In the genomic region with DNA sequence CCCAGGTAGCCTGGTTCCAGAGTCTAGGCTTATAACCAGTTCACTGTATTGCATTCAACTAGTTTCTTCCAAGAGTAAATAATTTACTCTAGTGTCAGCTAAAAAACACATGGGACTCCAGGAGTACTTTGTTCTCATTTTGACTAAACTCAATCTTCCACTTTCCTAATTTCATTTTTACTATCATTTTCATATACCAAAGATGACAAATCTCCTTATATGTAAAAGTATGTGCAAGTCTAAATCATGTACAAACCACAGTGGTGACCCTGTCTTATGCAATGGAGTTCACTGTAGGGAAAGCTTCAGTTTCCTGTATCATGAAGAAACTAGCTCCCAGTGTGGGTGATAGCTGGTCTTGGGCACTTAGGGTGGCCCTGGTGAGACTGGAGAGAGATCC, we compare ENCODE assay signal across 13 cellular contexts.
DNase-seq lines count a peak whose midpoint lies in the region; ATAC-seq and TF ChIP-seq lines count a peak whose summit lies in the region.
"Had no signal": no experiment of that assay in that cellular context is flagged by ENCODE, and none has a peak within 500 bp of the region (broad histone marks: within the 10 kb centered on the region; RNA-seq: fewer than 3 reads in every experiment).

No MANE protein-coding gene starts in this region.

- H3K27ac ChIP-seq in ascending aorta: no peak overlapping the region
- H3K27ac ChIP-seq: neutrophil had no signal

- intact Hi-C loops in ascending aorta (cut with DNase I): no loop called here

- peak; percentile 15 for DNase-seq in GM12864 (ENCODE audit: low read depth)
- DNase-seq in HEK293T (ENCODE audit: extremely low spot score): no peak
- no peak for DNase-seq in anterior cingulate cortex (lab: John Stamatoyannopoulos, UW)
- DNase-seq in central memory CD4-positive, alpha-beta T cell: no peak
- DNase-seq in ascending aorta (ENCODE audit: low spot score in 2 of 2): no peak
- DNase-seq: foreskin fibroblast; NCI-H446; stimulated activated naive B cell treated with anti-CD40 and anti-IgM and Interleukin-4, amounts not matched to agents 10 μg/mL and 1 μg/mL and 100 μg/mL, for 72 hours had no signal

- CTCF ChIA-PET in HEK293T (lab: Yijun Ruan, JAX): interaction anchor here (0.7 kb wide), 1 partner anchor 11 kb away, joined by 3 read pairs; no protein-coding TSS in a partner anchor

- POLR2A ChIA-PET in HEK293T (lab: Yijun Ruan, JAX): no interaction called here

- TF ChIP-seq CTCF in GM12864 (IDR thresholded peaks at IDR 0.05; ENCODE audit: low read depth, low read length, missing control alignments) (no peak), ascending aorta (IDR thresholded peaks at IDR 0.05) (no peak)

- H3K27me3 ChIP-seq in ascending aorta: no peaks in the 10 kb centered on the region
- H3K27me3 ChIP-seq: neutrophil had no signal

- H3K4me3 ChIP-seq in GM12864 (ENCODE audit: low read depth, low read length): no peak overlapping the region
- H3K4me3 ChIP-seq in ascending aorta: no peak overlapping the region

- H3K9me3 ChIP-seq in ascending aorta: no peaks in the 10 kb centered on the region
- H3K9me3 ChIP-seq: neutrophil had no signal

- H3K4me1 ChIP-seq in ascending aorta: no peaks in the 10 kb centered on the region

- peak; percentile 69 for ATAC-seq in GM19043 (IDR thresholded peaks at IDR 0.05; ENCODE audit: low read depth, unreplicated experiment)
- ATAC-seq in HG02588 (IDR thresholded peaks at IDR 0.05; ENCODE audit: unreplicated experiment): peak; percentile 55
- ATAC-seq in HG03342 (IDR thresholded peaks at IDR 0.05; ENCODE audit: unreplicated experiment): peak; percentile 76
- ATAC-seq: left lobe of liver; stimulated activated naive B cell treated with anti-CD40 and anti-IgM and Interleukin-4, amounts not matched to agents 10 μg/mL and 1 μg/mL and 100 μg/mL, for 72 hours had no signal

- H3K36me3 ChIP-seq in ascending aorta: no peaks in the 10 kb centered on the region
- H3K36me3 ChIP-seq: neutrophil had no signal

TF ChIP-seq in HEK293T, 16 proteins besides CTCF, POLR2A, EP300 and RAD21:
- TF ChIP-seq SUZ12 (IDR thresholded peaks at IDR 0.05) (no peak), ZNF384 (IDR thresholded peaks at IDR 0.05) (no peak), TARDBP (IDR thresholded peaks at IDR 0.05) (no peak), CTBP1 (IDR thresholded peaks at IDR 0.05; ENCODE audit: borderline replicate concordance) (no peak), ELF4 (IDR thresholded peaks at IDR 0.05) (no peak), ARNT (IDR thresholded peaks at IDR 0.05) (no peak), HDGF (IDR thresholded peaks at IDR 0.05; ENCODE audit: borderline replicate concordance) (no peak), SP1 (IDR thresholded peaks at IDR 0.05) (no peak), NFRKB (IDR thresholded peaks at IDR 0.05) (no peak), LEF1 (IDR thresholded peaks at IDR 0.05; ENCODE audit: borderline replicate concordance) (no peak)
